Comparison of ENCODE assay signal across 24 cellular contexts in the genomic region with DNA sequence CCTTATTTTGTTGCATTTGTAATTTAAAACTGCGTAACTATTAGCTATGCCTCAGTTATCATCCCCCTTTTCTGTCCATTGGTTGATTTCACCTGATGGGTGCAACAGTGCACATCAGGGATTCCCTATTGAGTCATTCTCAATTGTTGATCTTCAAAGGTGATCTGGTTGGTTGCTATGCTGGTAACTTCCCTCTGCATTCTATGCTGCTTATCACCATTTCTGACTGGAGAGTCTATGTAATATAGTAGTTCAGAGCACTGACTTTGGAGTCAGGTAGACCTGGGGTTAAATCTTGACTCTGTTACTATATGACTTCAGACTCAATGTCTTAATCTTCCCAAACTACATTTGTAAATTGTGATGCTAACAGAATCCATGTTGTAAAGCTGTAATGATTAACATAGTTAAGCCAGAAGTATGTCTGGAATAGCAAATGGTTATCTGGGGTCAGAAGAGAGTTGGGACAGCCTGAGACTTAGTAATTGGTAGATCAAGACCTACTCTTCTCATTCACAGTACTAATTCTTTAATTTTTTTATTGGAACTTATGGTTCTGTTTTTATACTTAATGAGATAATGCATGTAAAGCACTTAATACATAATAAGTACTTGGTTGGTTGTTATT. TPM values are rescaled to one million over a fixed set of nuclear protein-coding genes. Genes with fewer than 3 reads are reported as not detected.
DNase-seq lines count a peak whose midpoint lies in the region; ATAC-seq, FAIRE-seq and TF ChIP-seq lines count a peak whose summit lies in the region.
"Had no signal": no experiment of that assay in that cellular context is flagged by ENCODE, and none has a peak within 500 bp of the region (broad histone marks: within the 10 kb centered on the region; RNA-seq: fewer than 3 reads in every experiment).

No MANE protein-coding gene starts in this region.

- TF ChIP-seq EP300 in suprapubic skin (IDR thresholded peaks at IDR 0.05) = no peak

- H3K4me3 ChIP-seq in PC-3 (ENCODE audit: low read length) = no peak overlapping the region
- H3K4me3 ChIP-seq in fibroblast of the aortic adventitia (ENCODE audit: low read depth, low read length) = no peak overlapping the region
- no peak overlapping the region for H3K4me3 ChIP-seq in mucosa of descending colon
- no peak overlapping the region for H3K4me3 ChIP-seq in suprapubic skin
- H3K4me3 ChIP-seq: gastrocnemius medialis, prostate gland, SJSA1, tibial artery had no signal

- H3K4me3 Mint-ChIP-seq in activated T-helper 17 cell treated with anti-CD3 and anti-CD28 coated beads, Interleukin-2, amount 50 U/mL, for 72 hours = no peak overlapping the region
- H3K4me3 Mint-ChIP-seq: activated CD4-positive, alpha-beta memory T cell treated with anti-CD3 and anti-CD28 coated beads for 36 hours; CD4-positive, alpha-beta memory T cell; H9; neural crest cell; T-helper 1 cell treated with Interleukin-12 subunit alpha and Interleukin-12 subunit beta and Interleukin-4 antibody, amounts not matched to agents 30 μg/mL and 1 μg/mL, for 36 hours had no signal

- H3K27ac ChIP-seq in PC-3 (ENCODE audit: low read length) (no peak overlapping the region), suprapubic skin (no peak overlapping the region)
- H3K27ac ChIP-seq: gastrocnemius medialis, prostate gland, SJSA1, tibial artery had no signal

- no peak overlapping the region for H3K4me2 ChIP-seq in PC-3 (ENCODE audit: low read length)

- TF ChIP-seq POLR2A in GM12892 (IDR thresholded peaks at IDR 0.05; ENCODE audit: low read depth, low read length) (no peak), suprapubic skin (IDR thresholded peaks at IDR 0.05) (no peak)

- H3F3A ChIP-seq in PC-3 (ENCODE audit: low read length, unreplicated experiment) = no peaks in the 10 kb centered on the region

- H3K9me2 ChIP-seq in PC-3 (replicated peaks; ENCODE audit: low read length) = no peaks in the 10 kb centered on the region

- 96% methylated on average over 1 of the region's 1 CpG for WGBS in suprapubic skin

- H3K4me1 ChIP-seq in PC-3 (ENCODE audit: insufficient read depth, low read length) = peaks cover 17% of the 10 kb centered on the region
- no peaks in the 10 kb centered on the region for H3K4me1 ChIP-seq in mucosa of descending colon (ENCODE audit: low read depth)
- no peaks in the 10 kb centered on the region for H3K4me1 ChIP-seq in suprapubic skin
- H3K4me1 ChIP-seq: prostate gland, tibial artery had no signal

- POLR2A ChIA-PET in PC-3 (lab: Charles Lee; ENCODE audit: unreplicated experiment) = no interaction called here

- BruUV-seq in PC-3 (replicated peaks; lab: Mats Ljungman, UMichigan) = no TSS peak

- no peaks in the 10 kb centered on the region for H4K20me1 ChIP-seq in PC-3 (ENCODE audit: low read length)

- peak; percentile 38 for FAIRE-seq in GM12892 (lab: Jason Lieb, UNC)

- H3K9me3 Mint-ChIP-seq in activated T-helper 17 cell treated with anti-CD3 and anti-CD28 coated beads, Interleukin-2, amount 50 U/mL, for 72 hours = no peaks in the 10 kb centered on the region
- H3K9me3 Mint-ChIP-seq: activated CD4-positive, alpha-beta memory T cell treated with anti-CD3 and anti-CD28 coated beads for 36 hours; CD4-positive, alpha-beta memory T cell; H9; neural crest cell had no signal

- no peaks in the 10 kb centered on the region for H3K9me3 ChIP-seq in PC-3 (ENCODE audit: low read length)
- H3K9me3 ChIP-seq in mucosa of descending colon = no peaks in the 10 kb centered on the region
- no peaks in the 10 kb centered on the region for H3K9me3 ChIP-seq in suprapubic skin
- H3K9me3 ChIP-seq: gastrocnemius medialis, prostate gland, SJSA1, tibial artery had no signal

- no peak overlapping the region for H3K9ac ChIP-seq in PC-3 (ENCODE audit: low read length)

- TF ChIP-seq CTCF in PC-3 (conservative IDR thresholded peaks at IDR 0.05; ENCODE audit: low read depth, low read length) = no peak
- no peak for TF ChIP-seq CTCF in fibroblast of the aortic adventitia (IDR thresholded peaks at IDR 0.05; ENCODE audit: insufficient read depth, low read length)
- no peak for TF ChIP-seq CTCF in mucosa of descending colon (IDR thresholded peaks at IDR 0.05)
- no peak for TF ChIP-seq CTCF in suprapubic skin (IDR thresholded peaks at IDR 0.05)

- DNase-seq in GM12892 (ENCODE audit: insufficient read length) (no peak), PC-3 (peak; percentile 35), fibroblast of the aortic adventitia (ENCODE audit: low read depth) (peak; percentile 9), mucosa of descending colon (no peak), OCI-M1 (lab: John Stamatoyannopoulos, UW) (no peak), suprapubic skin (ENCODE audit: low spot score in 2 of 2) (no peak)
- DNase-seq: activated CD4-positive, alpha-beta memory T cell treated with anti-CD3 and anti-CD28 coated beads for 36 hours; activated T-cell treated with anti-CD3 and anti-CD28 coated beads for 4 hours; amygdala; CD4-positive, alpha-beta memory T cell; DND-41; erythroblast; gastrocnemius medialis; H9; NCI-H526 treated with DMSO at 0.1 percent for 48 hours; stimulated activated CD4-positive, alpha-beta T cell treated with anti-CD3 and anti-CD28 coated beads, Interleukin-2, amount 100 ng/mL, for 24 hours; stimulated activated naive CD4-positive, alpha-beta T cell; tibial artery had no signal

- CTCF ChIA-PET in PC-3 (lab: Charles Lee) = interaction anchor here (0.7 kb wide), 1 partner anchor 616 kb away, joined by 6 read pairs; no protein-coding TSS in a partner anchor

- H3K27me3 Mint-ChIP-seq in activated T-helper 17 cell treated with anti-CD3 and anti-CD28 coated beads, Interleukin-2, amount 50 U/mL, for 72 hours = no peaks in the 10 kb centered on the region
- H3K27me3 Mint-ChIP-seq: activated CD4-positive, alpha-beta memory T cell treated with anti-CD3 and anti-CD28 coated beads for 36 hours; CD4-positive, alpha-beta memory T cell had no signal

- H3K36me3 ChIP-seq in PC-3 (ENCODE audit: low read depth, low read length) (no peaks in the 10 kb centered on the region), mucosa of descending colon (ENCODE audit: low read depth) (no peaks in the 10 kb centered on the region), suprapubic skin (no peaks in the 10 kb centered on the region)
- H3K36me3 ChIP-seq: gastrocnemius medialis, prostate gland, SJSA1, tibial artery had no signal

- peak; percentile 40; the same call in 1 of the 2 replicates for ATAC-seq in PC-3
- peak; percentile 25 for ATAC-seq in mucosa of descending colon
- no peak for ATAC-seq in activated T-helper 17 cell treated with anti-CD3 and anti-CD28 coated beads, Interleukin-2, amount 50 U/mL, for 72 hours (replicated peaks)
- ATAC-seq: gastrocnemius medialis, left lobe of liver had no signal

- H3K4me1 Mint-ChIP-seq in activated T-helper 17 cell treated with anti-CD3 and anti-CD28 coated beads, Interleukin-2, amount 50 U/mL, for 72 hours = no peaks in the 10 kb centered on the region

- intact Hi-C loops in PC-3 (cut with micrococcal nuclease) (loop anchor here (5.0 kb wide), 1 partner anchor 401 kb away; no protein-coding TSS in a partner anchor), mucosa of descending colon (cut with DNase I, micrococcal nuclease) (no loop called here)

- no peaks in the 10 kb centered on the region for H3K27me3 ChIP-seq in PC-3 (ENCODE audit: low read length)
- H3K27me3 ChIP-seq in suprapubic skin = no peaks in the 10 kb centered on the region
- H3K27me3 ChIP-seq: gastrocnemius medialis, SJSA1, tibial artery had no signal

- H2AFZ ChIP-seq in PC-3 (ENCODE audit: low read length) = no peak overlapping the region

- no peak overlapping the region for H3K27ac Mint-ChIP-seq in activated T-helper 17 cell treated with anti-CD3 and anti-CD28 coated beads, Interleukin-2, amount 50 U/mL, for 72 hours
- H3K27ac Mint-ChIP-seq: activated CD4-positive, alpha-beta memory T cell treated with anti-CD3 and anti-CD28 coated beads for 36 hours; T-helper 1 cell treated with Interleukin-12 subunit alpha and Interleukin-12 subunit beta and Interleukin-4 antibody, amounts not matched to agents 30 μg/mL and 1 μg/mL, for 36 hours had no signal

- no peaks in the 10 kb centered on the region for H3K36me3 Mint-ChIP-seq in activated T-helper 17 cell treated with anti-CD3 and anti-CD28 coated beads, Interleukin-2, amount 50 U/mL, for 72 hours (ENCODE audit: low read depth)
- H3K36me3 Mint-ChIP-seq: activated CD4-positive, alpha-beta memory T cell treated with anti-CD3 and anti-CD28 coated beads for 36 hours; CD4-positive, alpha-beta memory T cell had no signal

- peaks cover 21% of the 10 kb centered on the region for H3K79me2 ChIP-seq in PC-3 (ENCODE audit: low read length)

RNA-seq across cellular contexts. Expression of a gene that starts 38.1 kb away (rescaled TPM):
- polyA plus RNA-seq in GM12892 (2012; ENCODE audit: missing spikeins) = 9.5 TPM
- 5.5 and 5.7 TPM in 2 replicates for total RNA-seq in PC-3 (2014; rRNA removed)
- 1.1 and 16.5 TPM in 2 replicates for total RNA-seq in fibroblast of the aortic adventitia (ENCODE audit: low replicate concordance)
- 10 to 100 TPM; 12.7 to 13.9 (median 13.1) TPM for total RNA-seq in mucosa of descending colon
- 10 to 100 TPM in 1 of 2 donors, 1 to 10 TPM in 1; 9.8 to 12.1 TPM for total RNA-seq in activated T-helper 17 cell treated with anti-CD3 and anti-CD28 coated beads, Interleukin-2, amount 50 U/mL, for 72 hours
- total RNA-seq in suprapubic skin = 1 to 10 TPM; 5.0 to 9.3 (median 8.3) TPM

Comparison
In these comparisons a context has a peak if more than half of its experiments do, and no peak if none do; other contexts are left out.
1. DNase-seq: peak in PC-3 (single experiment) and fibroblast of the aortic adventitia (single experiment); none in GM12892 (single experiment), mucosa of descending colon (0 of 3), OCI-M1 (single experiment) and suprapubic skin (0 of 2).